In the genomic region with DNA sequence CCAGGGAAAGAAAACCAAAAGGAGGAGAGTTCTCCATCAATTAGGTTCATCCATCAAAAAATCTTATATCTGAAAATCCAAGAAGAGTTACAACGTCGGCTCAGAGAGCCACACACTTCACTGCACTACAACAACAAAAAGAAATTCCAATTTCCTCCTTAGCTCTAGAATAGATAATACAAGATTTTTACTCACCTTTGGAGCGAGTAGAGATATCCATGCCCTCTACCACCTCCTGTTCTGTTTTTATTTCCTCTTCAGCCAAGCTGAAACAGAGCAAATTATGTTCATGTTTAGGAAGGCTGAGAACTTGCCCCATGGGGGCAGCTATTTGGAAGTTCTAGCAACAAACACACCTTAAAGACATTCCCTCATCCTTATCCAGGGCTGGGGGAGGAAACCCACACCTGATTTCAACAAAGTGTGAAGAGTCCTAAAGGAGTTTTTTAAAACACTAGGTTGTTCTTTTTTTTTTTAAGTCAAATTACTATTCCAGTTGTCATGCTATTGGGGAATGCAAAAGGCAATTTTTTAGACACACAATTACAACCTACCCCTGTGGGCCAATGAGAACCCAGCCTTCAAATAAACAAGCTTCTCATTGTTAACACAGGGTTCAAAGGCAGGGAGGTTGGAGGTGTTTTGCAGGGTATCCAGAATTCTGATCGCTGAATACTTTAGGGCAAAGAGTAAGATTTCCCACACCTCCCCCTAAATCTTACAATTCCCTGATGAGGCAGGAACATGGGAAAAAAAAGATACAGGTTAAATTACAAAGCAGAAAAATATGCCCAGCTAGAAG, we compare ENCODE assay signal across 1 cellular context.
TF ChIP-seq lines count a peak whose summit lies in the region.

No MANE protein-coding gene starts in this region.

TF ChIP-seq in H1, 55 proteins besides CTCF, POLR2A, EP300 and RAD21:
- TF ChIP-seq TEAD4 (IDR thresholded peaks at IDR 0.05; ENCODE audit: low read depth, low read length) (no peak), CBX8 (IDR thresholded peaks at IDR 0.05; ENCODE audit: borderline replicate concordance, low read depth, low read length) (no peak), NANOG (IDR thresholded peaks at IDR 0.05; ENCODE audit: insufficient read depth, low read depth, low read length, poor library complexity, severe bottlenecking) (no peak), TCF12 (IDR thresholded peaks at IDR 0.05; ENCODE audit: low read depth, low read length) (no peak), CEBPB (IDR thresholded peaks at IDR 0.05; ENCODE audit: low read depth, low read length) (no peak), JUN (IDR thresholded peaks at IDR 0.05; ENCODE audit: low read depth, low read length) (no peak), YY1 (IDR thresholded peaks at IDR 0.05; ENCODE audit: low read depth, low read length) (no peak), CBX5 (IDR thresholded peaks at IDR 0.05; ENCODE audit: low read depth, low read length) (no peak), RNF2 (IDR thresholded peaks at IDR 0.05; ENCODE audit: borderline replicate concordance, low read depth, low read length, missing control alignments, poor library complexity, severe bottlenecking) (no peak), KDM5A (IDR thresholded peaks at IDR 0.05; ENCODE audit: low read length) (no peak), PHF8 (conservative IDR thresholded peaks at IDR 0.05; ENCODE audit: low read depth, low read length) (no peak), TAF7 (optimal IDR thresholded peaks at IDR 0.05; ENCODE audit: borderline replicate concordance, low read depth, low read length) (no peak), EZH2 (IDR thresholded peaks at IDR 0.05; ENCODE audit: low read depth, low read length, severe bottlenecking) (no peak), EGR1 (IDR thresholded peaks at IDR 0.05; ENCODE audit: borderline replicate concordance, low read depth, low read length) (no peak), JUND (IDR thresholded peaks at IDR 0.05; ENCODE audit: low read length) (no peak), GTF2F1 (IDR thresholded peaks at IDR 0.05; ENCODE audit: borderline replicate concordance, low read depth, low read length) (no peak), CHD1 (IDR thresholded peaks at IDR 0.05; ENCODE audit: low read depth, low read length) (no peak)
- TF ChIP-seq, protein P1, sequence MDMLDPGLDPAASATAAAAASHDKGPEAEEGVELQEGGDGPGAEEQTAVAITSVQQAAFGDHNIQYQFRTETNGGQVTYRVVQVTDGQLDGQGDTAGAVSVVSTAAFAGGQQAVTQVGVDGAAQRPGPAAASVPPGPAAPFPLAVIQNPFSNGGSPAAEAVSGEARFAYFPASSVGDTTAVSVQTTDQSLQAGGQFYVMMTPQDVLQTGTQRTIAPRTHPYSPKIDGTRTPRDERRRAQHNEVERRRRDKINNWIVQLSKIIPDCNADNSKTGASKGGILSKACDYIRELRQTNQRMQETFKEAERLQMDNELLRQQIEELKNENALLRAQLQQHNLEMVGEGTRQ (IDR thresholded peaks at IDR 0.05; ENCODE audit: low read length) = no peak
- TF ChIP-seq, protein P2, sequence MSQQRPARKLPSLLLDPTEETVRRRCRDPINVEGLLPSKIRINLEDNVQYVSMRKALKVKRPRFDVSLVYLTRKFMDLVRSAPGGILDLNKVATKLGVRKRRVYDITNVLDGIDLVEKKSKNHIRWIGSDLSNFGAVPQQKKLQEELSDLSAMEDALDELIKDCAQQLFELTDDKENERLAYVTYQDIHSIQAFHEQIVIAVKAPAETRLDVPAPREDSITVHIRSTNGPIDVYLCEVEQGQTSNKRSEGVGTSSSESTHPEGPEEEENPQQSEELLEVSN (IDR thresholded peaks at IDR 0.05) = no peak
TF ChIP-seq in H1: peak in this region for 0.
